ENCODE assay signal across 17 cellular contexts in the genomic region with DNA sequence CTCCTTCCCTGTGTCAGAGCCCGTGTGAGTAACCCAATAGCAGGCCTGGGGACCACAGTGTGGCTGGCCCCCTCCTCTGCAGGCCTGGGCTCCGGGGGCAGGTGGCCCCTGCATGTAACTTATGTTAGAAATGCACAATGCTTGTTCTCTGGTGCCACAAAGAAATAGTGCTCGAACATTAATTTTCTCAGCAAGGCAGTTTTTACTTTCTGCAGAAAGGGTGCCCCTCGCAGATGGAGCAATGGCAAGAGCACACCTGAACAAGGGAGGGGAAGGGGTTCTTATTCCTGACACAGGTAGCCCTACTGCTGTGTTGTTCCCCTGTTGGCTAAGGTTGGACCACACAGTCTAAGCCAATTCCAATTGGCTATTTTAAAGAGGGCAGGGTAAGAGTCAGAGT. TPM values are rescaled to one million over a fixed set of nuclear protein-coding genes. Genes with fewer than 3 reads are reported as not detected.
DNase-seq lines count a peak whose midpoint lies in the region; ATAC-seq, FAIRE-seq and TF ChIP-seq lines count a peak whose summit lies in the region.
"Had no signal": no experiment of that assay in that cellular context is flagged by ENCODE, and none has a peak within 500 bp of the region (broad histone marks: within the 10 kb centered on the region; RNA-seq: fewer than 3 reads in every experiment).

No MANE protein-coding gene starts in this region.

- H3K4me3 Mint-ChIP-seq in activated naive CD8-positive, alpha-beta T cell treated with anti-CD3 and anti-CD28 coated beads, Interleukin-2, amount 50 U/mL, for 24 hours = peak overlapping the region; percentile 17

- H3K9me3 ChIP-seq in HepG2 (ENCODE audit: low read length) = peaks cover 17% of the 10 kb centered on the region; the same call in 1 of the 2 replicates
- H3K9me3 ChIP-seq in right lobe of liver = peaks cover 0 to 6% (median 0%) of the 10 kb centered on the region in 4 donors
- H3K9me3 ChIP-seq in ascending aorta = peaks cover 0 to 10% of the 10 kb centered on the region in 2 donors
- H3K9me3 ChIP-seq: HAP-1 had no signal

- no peaks in the 10 kb centered on the region for H3K4me1 Mint-ChIP-seq in activated naive CD8-positive, alpha-beta T cell treated with anti-CD3 and anti-CD28 coated beads, Interleukin-2, amount 50 U/mL, for 24 hours

- peaks cover 60% of the 10 kb centered on the region for H3K36me3 Mint-ChIP-seq in activated naive CD8-positive, alpha-beta T cell treated with anti-CD3 and anti-CD28 coated beads, Interleukin-2, amount 50 U/mL, for 24 hours (ENCODE audit: low read depth)

- no peak overlapping the region for H3K4me2 ChIP-seq in HepG2 (ENCODE audit: low read depth, low read length)
- H3K4me2 ChIP-seq: A549 had no signal

- H3K9me3 Mint-ChIP-seq in activated naive CD8-positive, alpha-beta T cell treated with anti-CD3 and anti-CD28 coated beads, Interleukin-2, amount 50 U/mL, for 24 hours = peaks cover 4% of the 10 kb centered on the region

- ATAC-seq in HepG2 (no peak), right lobe of liver (no peak)
- ATAC-seq in activated naive CD8-positive, alpha-beta T cell treated with anti-CD3 and anti-CD28 coated beads, Interleukin-2, amount 50 U/mL, for 24 hours = no peak
- ATAC-seq: A549, PC-3 had no signal

- intact Hi-C loops in HepG2 (cut with micrococcal nuclease; ENCODE audit: unreplicated experiment) (no loop called here), right lobe of liver (cut with DNase I) (no loop called here), ascending aorta (cut with DNase I) (no loop called here)

- H3K27me3 ChIP-seq in HepG2 (ENCODE audit: control insufficient read depth in 1 of 2, insufficient read depth in 2 of 2, low read length in 2 of 2) (no peaks in the 10 kb centered on the region), right lobe of liver (no peaks in the 10 kb centered on the region), ascending aorta (no peaks in the 10 kb centered on the region), brain microvascular endothelial cell (replicated peaks) (no peaks in the 10 kb centered on the region)
- H3K27me3 ChIP-seq: SJCRH30 had no signal

- no peak for FAIRE-seq in HepG2 (lab: Jason Lieb, UNC)
- FAIRE-seq: A549 had no signal

- no peak for TF ChIP-seq POLR2A in HepG2 (IDR thresholded peaks at IDR 0.05; ENCODE audit: insufficient read depth in 1 of 2, low read depth in 2 of 2, low read length in 2 of 2)
- no peak for TF ChIP-seq POLR2A in right lobe of liver (IDR thresholded peaks at IDR 0.05)

- no peak for TF ChIP-seq RAD21 in HepG2 (CRISPR knock-in tag; IDR thresholded peaks at IDR 0.05)

- H3K36me3 ChIP-seq in HepG2 (replicated peaks in 1 of 2; ENCODE audit: control insufficient read depth in 1 of 2, insufficient read depth in 2 of 2, low read length in 2 of 2) (peaks cover 33 to 79% of the 10 kb centered on the region in 2 experiments), right lobe of liver (peaks cover 0 to 8% (median 0%) of the 10 kb centered on the region in 4 donors), ascending aorta (peaks cover 12 to 13% of the 10 kb centered on the region in 2 donors), brain microvascular endothelial cell (replicated peaks) (peaks cover 54% of the 10 kb centered on the region)

- no peak for TF ChIP-seq CTCF in HepG2 (CRISPR knock-in tag; IDR thresholded peaks at IDR 0.05)
- no peak for TF ChIP-seq CTCF in right lobe of liver (IDR thresholded peaks at IDR 0.05)
- TF ChIP-seq CTCF in ascending aorta (IDR thresholded peaks at IDR 0.05) = no peak
- TF ChIP-seq CTCF in brain microvascular endothelial cell (IDR thresholded peaks at IDR 0.05; ENCODE audit: low read depth, low read length, missing control alignments) = no peak

- no peak overlapping the region for H3K4me3 ChIP-seq in HepG2 (replicated peaks in 1 of 3; ENCODE audit: insufficient read depth in 1 of 3, low read depth in 2 of 3, low read length in 3 of 3)
- no peak overlapping the region for H3K4me3 ChIP-seq in right lobe of liver
- H3K4me3 ChIP-seq in ascending aorta = no peak overlapping the region
- no peak overlapping the region for H3K4me3 ChIP-seq in brain microvascular endothelial cell (ENCODE audit: low read depth, low read length)
- H3K4me3 ChIP-seq: A549, HAP-1, SJCRH30 had no signal

- H3K27ac Mint-ChIP-seq in activated naive CD8-positive, alpha-beta T cell treated with anti-CD3 and anti-CD28 coated beads, Interleukin-2, amount 50 U/mL, for 24 hours = no peak overlapping the region

- H3K79me2 ChIP-seq in HepG2 (ENCODE audit: insufficient read depth, low read length) = no peaks in the 10 kb centered on the region

- no TSS peak for BruUV-seq in HepG2 (replicated peaks; lab: Mats Ljungman, UMichigan)

- CTCF ChIA-PET in HepG2 (lab: Yijun Ruan, JAX; ENCODE audit: low intra/inter-chr PET ratio, low total read pairs) = no interaction called here

- WGBS in HepG2 (ENCODE audit: low lambda C conversion rate) = 100% methylated on average over 2 of the region's 4 CpGs
- WGBS in right lobe of liver (ENCODE audit: insufficient coverage, low coverage, low lambda C conversion rate, missing lambda C conversion rate) = 100% methylated on average over 1 of the region's 4 CpGs

- no peaks in the 10 kb centered on the region for H3K27me3 Mint-ChIP-seq in activated naive CD8-positive, alpha-beta T cell treated with anti-CD3 and anti-CD28 coated beads, Interleukin-2, amount 50 U/mL, for 24 hours

- TF ChIP-seq EP300 in HepG2 (IDR thresholded peaks at IDR 0.05; ENCODE audit: low read depth in 2 of 2, low read length in 2 of 2) (no peak), HepG2 (CRISPR knock-in tag; IDR thresholded peaks at IDR 0.05; ENCODE audit: borderline replicate concordance) (no peak)

- H3K4me1 ChIP-seq in HepG2 (ENCODE audit: insufficient read depth, low read length) (no peaks in the 10 kb centered on the region), right lobe of liver (no peaks in the 10 kb centered on the region), ascending aorta (no peaks in the 10 kb centered on the region)
- H3K4me1 ChIP-seq: A549, HAP-1, SJCRH30 had no signal

- H3K27ac ChIP-seq in HepG2 (ENCODE audit: extremely low read length, insufficient read depth, low read length) (no peak overlapping the region), right lobe of liver (no peak overlapping the region), ascending aorta (no peak overlapping the region), brain microvascular endothelial cell (no peak overlapping the region)
- H3K27ac ChIP-seq: A549, SJCRH30 had no signal

- in situ Hi-C loops in HepG2 (cut with HindIII; ENCODE audit: extremely low pct_ligation_motif_present, low pct_unique_long_range_greater_than_20kb) (no loop called here), brain microvascular endothelial cell (cut with HindIII; ENCODE audit: low pct_ligation_motif_present, low sequenced_read_pairs) (no loop called here)

- H3K9ac ChIP-seq in HepG2 (ENCODE audit: insufficient read depth, low read depth, low read length) = no peak overlapping the region

- POLR2A ChIA-PET in HepG2 (lab: Yijun Ruan, JAX) = no interaction called here

- no peak overlapping the region for H2AFZ ChIP-seq in HepG2 (ENCODE audit: low read length)

- no peaks in the 10 kb centered on the region for H4K20me1 ChIP-seq in HepG2 (ENCODE audit: insufficient read depth, low read length)

- DNase-seq in HepG2 (ENCODE audit: low spot score) = no peak
- no peak for DNase-seq in right lobe of liver
- no peak for DNase-seq in activated naive CD8-positive, alpha-beta T cell treated with anti-CD3 and anti-CD28 coated beads, Interleukin-2, amount 50 U/mL, for 24 hours
- no peak for DNase-seq in ascending aorta (ENCODE audit: low spot score in 2 of 2)
- DNase-seq in NCI-H2196 (lab: John Stamatoyannopoulos, UW; ENCODE audit: unreplicated experiment) = no peak
- DNase-seq in brain microvascular endothelial cell = no peak
- DNase-seq: DMS79, KBM-7, MV-4-11, NCI-H1417 treated with DMSO at 0.1 percent for 48 hours, NCI-H1930, NCI-H2171, NCI-H774, PC-3, SJCRH30 had no signal

RNA-seq across cellular contexts. Expression of gene TACC3, which starts 17.1 kb away (rescaled TPM):
- total RNA-seq in HepG2 (2016; rRNA removed; fragmentation: Illumina TruSeq; extraction: Trizol) (21.2 and 35.4 TPM in 2 replicates), right lobe of liver (1 to 10 TPM; 2.2 to 5.7 (median 4.8) TPM), ascending aorta (2.7 TPM)
- total RNA-seq in HepG2 (2016; cell fraction: cytosol; rRNA removed; fragmentation: Illumina TruSeq; extraction: Trizol; ENCODE audit: low read depth) = 9.8 and 10.0 TPM in 2 replicates
- 23.8 and 32.4 TPM in 2 replicates for total RNA-seq in HepG2 (2016; cell fraction: insoluble cytoplasmic fraction; rRNA removed; fragmentation: Illumina TruSeq; extraction: Trizol)
- 15.9 and 17.1 TPM in 2 replicates for total RNA-seq in HepG2 (2016; cell fraction: membrane; rRNA removed; fragmentation: Illumina TruSeq; extraction: Trizol)
- total RNA-seq in HepG2 (2016; cell fraction: nucleus; rRNA removed; fragmentation: Illumina TruSeq; extraction: Trizol) = 24.3 and 29.3 TPM in 2 replicates
- polyA plus RNA-seq in HepG2 (2011; rRNA removed) = 15.7 and 20.3 TPM in 2 replicates
- polyA plus RNA-seq in HepG2 (2011; cell fraction: cytosol; rRNA removed) = 8.7 and 16.8 TPM in 2 replicates
- 68.2 and 101 TPM in 2 replicates for polyA plus RNA-seq in HepG2 (2011; cell fraction: nucleus; rRNA removed)
- 16.3 and 27.3 TPM in 2 replicates for polyA plus RNA-seq in HepG2 (2012)
- 5.5 and 6.4 TPM in 2 replicates for polyA plus RNA-seq in HepG2 (2016; cell fraction: cytosol; fragmentation: Illumina TruSeq; extraction: Trizol; ENCODE audit: low read depth)
- polyA plus RNA-seq in HepG2 (2016; cell fraction: insoluble cytoplasmic fraction; fragmentation: Illumina TruSeq; extraction: Trizol; ENCODE audit: low read depth) = 59.5 and 79.8 TPM in 2 replicates
- 10.8 and 13.8 TPM in 2 replicates for polyA plus RNA-seq in HepG2 (2016; cell fraction: membrane; fragmentation: Illumina TruSeq; extraction: Trizol; ENCODE audit: low read depth)
- polyA plus RNA-seq in HepG2 (2016; cell fraction: nucleus; fragmentation: Illumina TruSeq; extraction: Trizol; ENCODE audit: insufficient read depth, low read depth) = 133 and 138 TPM in 2 replicates
- 12.7 and 22.2 TPM in 2 replicates for polyA minus RNA-seq in HepG2 (2011; rRNA and poly(A)+ RNA removed; ENCODE audit: low replicate concordance)
- 7.4 and 8.9 TPM in 2 replicates for polyA minus RNA-seq in HepG2 (2011; cell fraction: cytosol; rRNA and poly(A)+ RNA removed)
- polyA minus RNA-seq in HepG2 (2011; cell fraction: nucleus; rRNA and poly(A)+ RNA removed) = 10.9 and 13.8 TPM in 2 replicates

RNA-seq across cellular contexts. Expression of gene TMEM129, which starts 17.3 kb away (rescaled TPM):
- total RNA-seq in HepG2 (2016; rRNA removed; fragmentation: Illumina TruSeq; extraction: Trizol) (15.5 and 25.8 TPM in 2 replicates), right lobe of liver (10 to 100 TPM; 13.8 to 51.0 (median 25.4) TPM), ascending aorta (192 TPM)
- 9.2 and 12.7 TPM in 2 replicates for total RNA-seq in HepG2 (2016; cell fraction: cytosol; rRNA removed; fragmentation: Illumina TruSeq; extraction: Trizol; ENCODE audit: low read depth)
- 14.4 and 26.2 TPM in 2 replicates for total RNA-seq in HepG2 (2016; cell fraction: insoluble cytoplasmic fraction; rRNA removed; fragmentation: Illumina TruSeq; extraction: Trizol)
- 28.5 and 34.5 TPM in 2 replicates for total RNA-seq in HepG2 (2016; cell fraction: membrane; rRNA removed; fragmentation: Illumina TruSeq; extraction: Trizol)
- total RNA-seq in HepG2 (2016; cell fraction: nucleus; rRNA removed; fragmentation: Illumina TruSeq; extraction: Trizol) = 20.4 and 23.0 TPM in 2 replicates
- 19.0 and 36.1 TPM in 2 replicates for polyA plus RNA-seq in HepG2 (2011; rRNA removed)
- polyA plus RNA-seq in HepG2 (2011; cell fraction: cytosol; rRNA removed) = 18.9 and 32.3 TPM in 2 replicates
- 79.1 and 84.6 TPM in 2 replicates for polyA plus RNA-seq in HepG2 (2011; cell fraction: nucleus; rRNA removed)
- polyA plus RNA-seq in HepG2 (2012) = 16.1 and 20.7 TPM in 2 replicates
- polyA plus RNA-seq in HepG2 (2016; cell fraction: cytosol; fragmentation: Illumina TruSeq; extraction: Trizol; ENCODE audit: low read depth) = 9.4 and 10.4 TPM in 2 replicates
- 14.1 and 16.2 TPM in 2 replicates for polyA plus RNA-seq in HepG2 (2016; cell fraction: insoluble cytoplasmic fraction; fragmentation: Illumina TruSeq; extraction: Trizol; ENCODE audit: low read depth)
- polyA plus RNA-seq in HepG2 (2016; cell fraction: membrane; fragmentation: Illumina TruSeq; extraction: Trizol; ENCODE audit: low read depth) = 21.6 and 23.3 TPM in 2 replicates
- 36.1 and 41.5 TPM in 2 replicates for polyA plus RNA-seq in HepG2 (2016; cell fraction: nucleus; fragmentation: Illumina TruSeq; extraction: Trizol; ENCODE audit: insufficient read depth, low read depth)
- 7.1 and 61.3 TPM in 2 replicates for polyA minus RNA-seq in HepG2 (2011; rRNA and poly(A)+ RNA removed; ENCODE audit: low replicate concordance)
- 18.8 and 21.5 TPM in 2 replicates for polyA minus RNA-seq in HepG2 (2011; cell fraction: cytosol; rRNA and poly(A)+ RNA removed)
- polyA minus RNA-seq in HepG2 (2011; cell fraction: nucleus; rRNA and poly(A)+ RNA removed) = 6.4 and 8.5 TPM in 2 replicates

RNA-seq across cellular contexts. Expression of gene SLBP, which starts 26.3 kb away (rescaled TPM):
- total RNA-seq in HepG2 (2016; rRNA removed; fragmentation: Illumina TruSeq; extraction: Trizol) = 104 and 131 TPM in 2 replicates
- total RNA-seq in HepG2 (2016; cell fraction: cytosol; rRNA removed; fragmentation: Illumina TruSeq; extraction: Trizol; ENCODE audit: low read depth) = 19.5 and 20.5 TPM in 2 replicates
- total RNA-seq in HepG2 (2016; cell fraction: insoluble cytoplasmic fraction; rRNA removed; fragmentation: Illumina TruSeq; extraction: Trizol) = 103 and 128 TPM in 2 replicates
- 43.3 and 44.2 TPM in 2 replicates for total RNA-seq in HepG2 (2016; cell fraction: membrane; rRNA removed; fragmentation: Illumina TruSeq; extraction: Trizol)
- total RNA-seq in HepG2 (2016; cell fraction: nucleus; rRNA removed; fragmentation: Illumina TruSeq; extraction: Trizol) = 39.3 and 41.5 TPM in 2 replicates
- 29.8 and 43.9 TPM in 2 replicates for polyA plus RNA-seq in HepG2 (2011; rRNA removed)
- 22.0 and 30.6 TPM in 2 replicates for polyA plus RNA-seq in HepG2 (2011; cell fraction: cytosol; rRNA removed)
- 12.8 and 13.8 TPM in 2 replicates for polyA plus RNA-seq in HepG2 (2011; cell fraction: nucleus; rRNA removed)
- polyA plus RNA-seq in HepG2 (2012) = 30.0 and 43.7 TPM in 2 replicates
- 10.3 and 11.7 TPM in 2 replicates for polyA plus RNA-seq in HepG2 (2016; cell fraction: cytosol; fragmentation: Illumina TruSeq; extraction: Trizol; ENCODE audit: low read depth)
- 140 and 142 TPM in 2 replicates for polyA plus RNA-seq in HepG2 (2016; cell fraction: insoluble cytoplasmic fraction; fragmentation: Illumina TruSeq; extraction: Trizol; ENCODE audit: low read depth)
- 24.5 and 24.6 TPM in 2 replicates for polyA plus RNA-seq in HepG2 (2016; cell fraction: membrane; fragmentation: Illumina TruSeq; extraction: Trizol; ENCODE audit: low read depth)
- polyA plus RNA-seq in HepG2 (2016; cell fraction: nucleus; fragmentation: Illumina TruSeq; extraction: Trizol; ENCODE audit: insufficient read depth, low read depth) = 69.4 and 73.3 TPM in 2 replicates
- 12.5 and 24.7 TPM in 2 replicates for polyA minus RNA-seq in HepG2 (2011; rRNA and poly(A)+ RNA removed; ENCODE audit: low replicate concordance)
- 19.7 and 22.7 TPM in 2 replicates for polyA minus RNA-seq in HepG2 (2011; cell fraction: cytosol; rRNA and poly(A)+ RNA removed)
- polyA minus RNA-seq in HepG2 (2011; cell fraction: nucleus; rRNA and poly(A)+ RNA removed) = 10.8 and 13.7 TPM in 2 replicates
- total RNA-seq in right lobe of liver = 10 to 100 TPM; 13.1 to 30.8 (median 14.7) TPM
- 218 TPM for total RNA-seq in ascending aorta

RNA-seq across cellular contexts. Expression of gene FAM53A, which starts 54.3 kb away (rescaled TPM):
- total RNA-seq in HepG2 (2016; rRNA removed; fragmentation: Illumina TruSeq; extraction: Trizol) (0.62 and 1.1 TPM in 2 replicates), right lobe of liver (1 to 10 TPM in 2 of 6 experiments, under 1 TPM in 4; 0.56 to 3.5 (median 0.74) TPM), ascending aorta (not detected)
- 1.9 TPM in 1 of 2 replicates, not detected in the other for total RNA-seq in HepG2 (2016; cell fraction: cytosol; rRNA removed; fragmentation: Illumina TruSeq; extraction: Trizol; ENCODE audit: low read depth)
- total RNA-seq in HepG2 (2016; cell fraction: insoluble cytoplasmic fraction; rRNA removed; fragmentation: Illumina TruSeq; extraction: Trizol) = 0.22 and 0.56 TPM in 2 replicates
- total RNA-seq in HepG2 (2016; cell fraction: membrane; rRNA removed; fragmentation: Illumina TruSeq; extraction: Trizol) = 0.83 and 1.1 TPM in 2 replicates
- total RNA-seq in HepG2 (2016; cell fraction: nucleus; rRNA removed; fragmentation: Illumina TruSeq; extraction: Trizol) = 0.43 and 0.44 TPM in 2 replicates
- polyA plus RNA-seq in HepG2 (2011; rRNA removed) = 0.46 and 0.48 TPM in 2 replicates
- polyA plus RNA-seq in HepG2 (2011; cell fraction: cytosol; rRNA removed) = 0.33 and 0.60 TPM in 2 replicates
- polyA plus RNA-seq in HepG2 (2011; cell fraction: nucleus; rRNA removed) = 0.69 and 0.85 TPM in 2 replicates
- 0.20 and 0.35 TPM in 2 replicates for polyA plus RNA-seq in HepG2 (2012)
- 0.21 and 0.32 TPM in 2 replicates for polyA plus RNA-seq in HepG2 (2016; cell fraction: cytosol; fragmentation: Illumina TruSeq; extraction: Trizol; ENCODE audit: low read depth)
- 0.46 and 0.47 TPM in 2 replicates for polyA plus RNA-seq in HepG2 (2016; cell fraction: insoluble cytoplasmic fraction; fragmentation: Illumina TruSeq; extraction: Trizol; ENCODE audit: low read depth)
- 0.26 and 0.55 TPM in 2 replicates for polyA plus RNA-seq in HepG2 (2016; cell fraction: membrane; fragmentation: Illumina TruSeq; extraction: Trizol; ENCODE audit: low read depth)
- polyA plus RNA-seq in HepG2 (2016; cell fraction: nucleus; fragmentation: Illumina TruSeq; extraction: Trizol; ENCODE audit: insufficient read depth, low read depth) = 0.53 and 0.70 TPM in 2 replicates
- polyA minus RNA-seq in HepG2 (2011; rRNA and poly(A)+ RNA removed; ENCODE audit: low replicate concordance) = 0.62 and 1.6 TPM in 2 replicates
- not detected in 2 replicates for polyA minus RNA-seq in HepG2 (2011; cell fraction: cytosol; rRNA and poly(A)+ RNA removed)
- polyA minus RNA-seq in HepG2 (2011; cell fraction: nucleus; rRNA and poly(A)+ RNA removed) = 0.13 and 0.50 TPM in 2 replicates

RNA-seq across cellular contexts. Expression of gene FGFR3, which starts 54.7 kb away (rescaled TPM):
- total RNA-seq in HepG2 (2016; rRNA removed; fragmentation: Illumina TruSeq; extraction: Trizol) (40.2 and 103 TPM in 2 replicates), right lobe of liver (10 to 100 TPM; 14.3 to 30.0 (median 25.7) TPM), ascending aorta (3.7 TPM)
- total RNA-seq in HepG2 (2016; cell fraction: cytosol; rRNA removed; fragmentation: Illumina TruSeq; extraction: Trizol; ENCODE audit: low read depth) = 18.3 and 22.4 TPM in 2 replicates
- 38.7 and 106 TPM in 2 replicates for total RNA-seq in HepG2 (2016; cell fraction: insoluble cytoplasmic fraction; rRNA removed; fragmentation: Illumina TruSeq; extraction: Trizol)
- 39.4 and 45.4 TPM in 2 replicates for total RNA-seq in HepG2 (2016; cell fraction: membrane; rRNA removed; fragmentation: Illumina TruSeq; extraction: Trizol)
- 114 and 144 TPM in 2 replicates for total RNA-seq in HepG2 (2016; cell fraction: nucleus; rRNA removed; fragmentation: Illumina TruSeq; extraction: Trizol)
- polyA plus RNA-seq in HepG2 (2011; rRNA removed) = 109 and 159 TPM in 2 replicates
- polyA plus RNA-seq in HepG2 (2011; cell fraction: cytosol; rRNA removed) = 87.8 and 132 TPM in 2 replicates
- polyA plus RNA-seq in HepG2 (2011; cell fraction: nucleus; rRNA removed) = 914 and 1,354 TPM in 2 replicates
- 127 and 140 TPM in 2 replicates for polyA plus RNA-seq in HepG2 (2012)
- 6.7 and 7.6 TPM in 2 replicates for polyA plus RNA-seq in HepG2 (2016; cell fraction: cytosol; fragmentation: Illumina TruSeq; extraction: Trizol; ENCODE audit: low read depth)
- 36.5 and 42.1 TPM in 2 replicates for polyA plus RNA-seq in HepG2 (2016; cell fraction: insoluble cytoplasmic fraction; fragmentation: Illumina TruSeq; extraction: Trizol; ENCODE audit: low read depth)
- polyA plus RNA-seq in HepG2 (2016; cell fraction: membrane; fragmentation: Illumina TruSeq; extraction: Trizol; ENCODE audit: low read depth) = 24.3 and 24.6 TPM in 2 replicates
- polyA plus RNA-seq in HepG2 (2016; cell fraction: nucleus; fragmentation: Illumina TruSeq; extraction: Trizol; ENCODE audit: insufficient read depth, low read depth) = 393 and 407 TPM in 2 replicates
- 7.3 and 222 TPM in 2 replicates for polyA minus RNA-seq in HepG2 (2011; rRNA and poly(A)+ RNA removed; ENCODE audit: low replicate concordance)
- 97.8 and 100 TPM in 2 replicates for polyA minus RNA-seq in HepG2 (2011; cell fraction: cytosol; rRNA and poly(A)+ RNA removed)
- polyA minus RNA-seq in HepG2 (2011; cell fraction: nucleus; rRNA and poly(A)+ RNA removed) = 130 and 153 TPM in 2 replicates
